Comparison of ENCODE assay signal across 1 cellular context in the genomic region with DNA sequence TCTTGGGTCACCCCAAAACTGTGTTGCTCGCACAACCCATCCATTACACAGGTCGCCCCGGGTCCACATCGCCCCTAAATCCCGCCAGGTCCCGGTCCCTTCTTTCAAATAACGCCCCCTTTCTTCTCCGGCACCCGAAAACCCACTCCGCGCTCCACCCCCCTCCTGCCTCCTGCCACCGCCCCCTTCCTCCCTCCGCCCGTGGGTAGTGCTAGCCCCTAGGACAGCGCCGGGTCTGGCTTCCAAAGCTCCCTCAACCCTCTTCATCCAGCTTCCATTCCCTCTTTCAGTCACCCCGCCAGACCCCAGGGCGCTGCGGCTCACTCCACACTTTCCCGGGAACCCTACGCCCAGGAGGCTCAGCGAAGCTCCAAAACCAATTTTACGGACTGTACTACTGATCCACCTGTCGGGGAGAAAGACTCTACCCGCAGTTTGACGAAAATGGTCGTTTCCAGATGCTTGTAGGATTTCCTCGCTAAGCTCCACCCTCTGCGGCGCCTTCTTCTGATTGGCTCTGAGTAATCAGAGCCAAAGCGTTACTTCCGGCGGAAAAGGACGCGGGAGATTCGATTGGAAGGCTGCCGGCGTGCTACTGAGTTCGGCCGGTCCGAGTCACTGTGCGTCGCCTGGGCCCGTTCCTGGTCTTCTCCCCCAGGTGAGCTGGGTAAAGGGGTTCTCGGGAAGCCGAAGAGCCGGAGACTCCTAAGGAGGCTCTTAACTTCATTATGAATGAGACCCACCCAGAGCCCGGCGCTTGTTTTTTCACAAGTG.
TF ChIP-seq lines count a peak whose summit lies in the region.

A gene with protein sequence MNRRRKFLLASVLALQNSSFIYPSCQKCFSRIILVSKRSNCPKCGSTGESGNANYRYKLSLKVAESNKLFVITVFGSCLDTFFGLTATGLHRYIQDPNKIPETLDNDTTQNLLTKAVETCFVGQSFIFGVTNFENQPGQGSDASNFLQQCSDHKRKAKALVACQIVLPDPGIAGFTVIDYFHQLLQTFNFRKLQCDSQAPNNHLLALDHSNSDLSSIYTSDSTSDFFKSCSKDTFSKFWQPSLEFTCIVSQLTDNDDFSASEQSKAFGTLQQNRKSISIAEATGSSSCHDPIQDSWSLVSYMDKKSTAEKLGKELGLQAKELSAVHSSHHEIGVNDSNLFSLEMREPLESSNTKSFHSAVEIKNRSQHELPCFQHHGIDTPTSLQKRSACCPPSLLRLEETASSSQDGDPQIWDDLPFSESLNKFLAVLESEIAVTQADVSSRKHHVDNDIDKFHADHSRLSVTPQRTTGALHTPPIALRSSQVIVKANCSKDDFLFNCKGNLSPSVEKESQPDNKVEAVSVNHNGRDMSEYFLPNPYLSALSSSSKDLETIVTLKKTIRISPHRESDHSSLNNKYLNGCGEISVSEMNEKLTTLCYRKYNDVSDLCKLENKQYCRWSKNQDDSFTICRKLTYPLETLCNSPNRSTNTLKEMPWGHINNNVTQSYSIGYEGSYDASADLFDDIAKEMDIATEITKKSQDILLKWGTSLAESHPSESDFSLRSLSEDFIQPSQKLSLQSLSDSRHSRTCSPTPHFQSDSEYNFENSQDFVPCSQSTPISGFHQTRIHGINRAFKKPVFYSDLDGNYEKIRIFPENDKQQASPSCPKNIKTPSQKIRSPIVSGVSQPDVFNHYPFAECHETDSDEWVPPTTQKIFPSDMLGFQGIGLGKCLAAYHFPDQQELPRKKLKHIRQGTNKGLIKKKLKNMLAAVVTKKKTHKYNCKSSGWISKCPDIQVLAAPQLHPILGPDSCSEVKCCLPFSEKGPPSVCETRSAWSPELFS (plus strand): TSS at position 572 of the 774 bp plus-strand sequence. CDS start 13,003 bp downstream, outside the sequence.

TF ChIP-seq in liver, 16 proteins besides CTCF, POLR2A, EP300 and RAD21 (continued from another document):
- TF ChIP-seq, protein P1, sequence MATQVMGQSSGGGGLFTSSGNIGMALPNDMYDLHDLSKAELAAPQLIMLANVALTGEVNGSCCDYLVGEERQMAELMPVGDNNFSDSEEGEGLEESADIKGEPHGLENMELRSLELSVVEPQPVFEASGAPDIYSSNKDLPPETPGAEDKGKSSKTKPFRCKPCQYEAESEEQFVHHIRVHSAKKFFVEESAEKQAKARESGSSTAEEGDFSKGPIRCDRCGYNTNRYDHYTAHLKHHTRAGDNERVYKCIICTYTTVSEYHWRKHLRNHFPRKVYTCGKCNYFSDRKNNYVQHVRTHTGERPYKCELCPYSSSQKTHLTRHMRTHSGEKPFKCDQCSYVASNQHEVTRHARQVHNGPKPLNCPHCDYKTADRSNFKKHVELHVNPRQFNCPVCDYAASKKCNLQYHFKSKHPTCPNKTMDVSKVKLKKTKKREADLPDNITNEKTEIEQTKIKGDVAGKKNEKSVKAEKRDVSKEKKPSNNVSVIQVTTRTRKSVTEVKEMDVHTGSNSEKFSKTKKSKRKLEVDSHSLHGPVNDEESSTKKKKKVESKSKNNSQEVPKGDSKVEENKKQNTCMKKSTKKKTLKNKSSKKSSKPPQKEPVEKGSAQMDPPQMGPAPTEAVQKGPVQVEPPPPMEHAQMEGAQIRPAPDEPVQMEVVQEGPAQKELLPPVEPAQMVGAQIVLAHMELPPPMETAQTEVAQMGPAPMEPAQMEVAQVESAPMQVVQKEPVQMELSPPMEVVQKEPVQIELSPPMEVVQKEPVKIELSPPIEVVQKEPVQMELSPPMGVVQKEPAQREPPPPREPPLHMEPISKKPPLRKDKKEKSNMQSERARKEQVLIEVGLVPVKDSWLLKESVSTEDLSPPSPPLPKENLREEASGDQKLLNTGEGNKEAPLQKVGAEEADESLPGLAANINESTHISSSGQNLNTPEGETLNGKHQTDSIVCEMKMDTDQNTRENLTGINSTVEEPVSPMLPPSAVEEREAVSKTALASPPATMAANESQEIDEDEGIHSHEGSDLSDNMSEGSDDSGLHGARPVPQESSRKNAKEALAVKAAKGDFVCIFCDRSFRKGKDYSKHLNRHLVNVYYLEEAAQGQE (IDR thresholded peaks at IDR 0.05) = peak; percentile 58
- TF ChIP-seq, protein P2, sequence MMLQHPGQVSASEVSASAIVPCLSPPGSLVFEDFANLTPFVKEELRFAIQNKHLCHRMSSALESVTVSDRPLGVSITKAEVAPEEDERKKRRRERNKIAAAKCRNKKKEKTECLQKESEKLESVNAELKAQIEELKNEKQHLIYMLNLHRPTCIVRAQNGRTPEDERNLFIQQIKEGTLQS (IDR thresholded peaks at IDR 0.05) = no peak
TF ChIP-seq in liver: peak in this region for 7.
